In the genomic region with DNA sequence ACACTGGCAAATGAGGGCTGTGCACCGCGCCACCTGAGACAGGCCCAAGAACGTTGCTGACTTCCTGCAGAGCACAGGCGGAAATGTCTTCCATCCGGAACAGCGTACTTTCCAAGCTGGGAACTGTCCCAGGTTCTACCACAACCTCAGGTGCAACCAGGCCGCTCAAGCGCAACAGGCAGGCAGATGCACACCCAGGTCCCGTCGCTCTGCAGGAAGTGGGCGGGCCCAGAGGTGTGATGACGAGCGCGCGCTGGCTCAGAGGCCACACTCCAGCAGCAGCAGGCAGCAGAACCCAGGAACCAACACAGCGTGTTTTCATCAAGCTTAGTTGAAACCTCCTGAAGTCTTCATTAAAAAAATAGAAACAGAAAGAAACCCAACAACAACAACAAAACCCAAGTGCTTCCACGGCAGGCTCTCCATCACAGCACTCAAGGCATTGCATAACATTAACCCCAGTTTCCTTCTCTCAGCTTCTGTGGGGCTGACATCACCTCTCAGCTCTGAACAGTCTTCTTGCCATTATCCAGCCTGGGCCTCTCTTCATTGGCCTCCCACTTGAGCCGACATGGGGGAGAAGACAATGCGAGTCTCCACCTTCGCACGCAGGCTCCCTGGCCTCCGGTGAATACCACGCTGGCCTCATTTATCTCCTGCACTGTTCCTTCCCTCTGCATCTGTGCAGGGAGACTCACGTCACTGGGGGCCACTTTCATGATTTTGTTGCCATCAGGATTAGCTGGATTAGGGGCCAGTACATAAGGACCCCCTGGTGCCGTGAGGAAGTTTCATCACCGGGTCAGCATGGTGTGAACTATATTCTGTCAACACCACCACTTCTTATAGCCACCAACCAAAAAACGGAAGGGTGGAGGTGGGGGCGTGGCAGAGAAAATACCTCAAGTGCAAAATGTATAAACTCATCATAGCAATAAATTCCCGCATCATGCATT, we compare ENCODE assay signal across 9 cellular contexts. TPM values are rescaled to one million over a fixed set of nuclear protein-coding genes. Genes with fewer than 3 reads are reported as not detected.
DNase-seq lines count a peak whose midpoint lies in the region; ATAC-seq, FAIRE-seq and TF ChIP-seq lines count a peak whose summit lies in the region.
"Had no signal": no experiment of that assay in that cellular context is flagged by ENCODE, and none has a peak within 500 bp of the region (broad histone marks: within the 10 kb centered on the region; RNA-seq: fewer than 3 reads in every experiment).

No MANE protein-coding gene starts in this region.

- intact Hi-C loops in Caco-2 (cut with micrococcal nuclease; ENCODE audit: unreplicated experiment): loop anchor here (5.0 kb wide), 1 partner anchor 67 kb away; no protein-coding TSS in a partner anchor
- intact Hi-C loops in activated naive CD4-positive, alpha-beta T cell treated with anti-CD3 and anti-CD28 coated beads for 36 hours (cut with micrococcal nuclease): loop anchor here (1.0 to 5.0 kb wide), 3 partner anchors 13 to 228 kb away; no protein-coding TSS in a partner anchor
- intact Hi-C loops in mucosa of descending colon (cut with DNase I, micrococcal nuclease): no loop called here

- peak; percentile 35; the same call in 1 of the 2 replicates for TF ChIP-seq POLR2A in Raji (IDR thresholded peaks at IDR 0.05; ENCODE audit: insufficient read depth, low read depth, low read length)

- H3K36me3 ChIP-seq in Caco-2 (ENCODE audit: control insufficient read depth, insufficient read depth, low read length) (no peaks in the 10 kb centered on the region), mucosa of descending colon (ENCODE audit: low read depth) (no peaks in the 10 kb centered on the region)

- CTCF ChIA-PET in Caco-2 (lab: Charles Lee): interaction anchor here (1.0 kb wide), 1 partner anchor 723 kb away, joined by 3 read pairs; no protein-coding TSS in a partner anchor
- CTCF ChIA-PET in activated naive CD4-positive, alpha-beta T cell treated with anti-CD3 and anti-CD28 coated beads for 36 hours (lab: Charles Lee): interaction anchor here (1.1 kb wide), 1 partner anchor 20 kb away, joined by 3 read pairs; no protein-coding TSS in a partner anchor

- peak overlapping the region; percentile 46 for H3K4me3 ChIP-seq in Caco-2 (ENCODE audit: low read depth, low read length)
- no peak overlapping the region for H3K4me3 ChIP-seq in mucosa of descending colon

- peak; percentile 73 for ATAC-seq in GM21360 (IDR thresholded peaks at IDR 0.05; ENCODE audit: unreplicated experiment)
- ATAC-seq in mucosa of descending colon: peak; percentile 97
- ATAC-seq in stimulated activated naive CD8-positive, alpha-beta T cell treated with anti-CD3 and anti-CD28 coated beads, Interleukin-15, amount 100 ng/mL, for 72 hours: peak; percentile 97
- ATAC-seq: HCT116 had no signal

- no peaks in the 10 kb centered on the region for H3K9me3 ChIP-seq in Caco-2
- no peaks in the 10 kb centered on the region for H3K9me3 ChIP-seq in mucosa of descending colon

- DNase-seq in Caco-2: peak; percentile 79 to 81
- peak; percentile 52 for DNase-seq in HT-29 (ENCODE audit: low spot score)
- DNase-seq in activated naive CD4-positive, alpha-beta T cell treated with anti-CD3 and anti-CD28 coated beads for 36 hours: peak; percentile 92
- DNase-seq in mucosa of descending colon: peak; percentile 81 to 91 (median 83)
- DNase-seq in stimulated activated naive CD8-positive, alpha-beta T cell treated with anti-CD3 and anti-CD28 coated beads, Interleukin-15, amount 100 ng/mL, for 72 hours: peak; percentile 71 to 83
- no peak for DNase-seq in frontal cortex (ENCODE audit: low spot score in 2 of 2)

- H3K27me3 ChIP-seq in Caco-2 (replicated peaks; ENCODE audit: control insufficient read depth, insufficient read depth, low read length): no peaks in the 10 kb centered on the region

- no peak for FAIRE-seq in frontal cortex (lab: Jason Lieb, UNC)

- H3K4me3 Mint-ChIP-seq in Caco-2 (ENCODE audit: unreplicated experiment): peak overlapping the region; percentile 82
- H3K4me3 Mint-ChIP-seq in activated naive CD4-positive, alpha-beta T cell treated with anti-CD3 and anti-CD28 coated beads for 36 hours: peak overlapping the region; percentile 75
- peak overlapping the region; percentile 83 to 87 for H3K4me3 Mint-ChIP-seq in stimulated activated naive CD8-positive, alpha-beta T cell treated with anti-CD3 and anti-CD28 coated beads, Interleukin-15, amount 100 ng/mL, for 72 hours

- peaks cover 7% of the 10 kb centered on the region for H3K4me1 Mint-ChIP-seq in Caco-2 (ENCODE audit: low read depth, unreplicated experiment)
- peaks cover 49% of the 10 kb centered on the region for H3K4me1 Mint-ChIP-seq in activated naive CD4-positive, alpha-beta T cell treated with anti-CD3 and anti-CD28 coated beads for 36 hours (ENCODE audit: low read depth)
- peaks cover 83% of the 10 kb centered on the region for H3K4me1 Mint-ChIP-seq in stimulated activated naive CD8-positive, alpha-beta T cell treated with anti-CD3 and anti-CD28 coated beads, Interleukin-15, amount 100 ng/mL, for 72 hours

- TF ChIP-seq CTCF in Caco-2 (IDR thresholded peaks at IDR 0.05; ENCODE audit: insufficient read depth in 1 of 2, low read depth in 1 of 2, low read length in 1 of 2, severe bottlenecking in 1 of 2, unreplicated experiment in 1 of 2): no peak
- no peak for TF ChIP-seq CTCF in mucosa of descending colon (IDR thresholded peaks at IDR 0.05)

- POLR2A ChIA-PET in Caco-2 (lab: Charles Lee): interaction anchor here (0.9 kb wide), 1 partner anchor 14 kb away, joined by 4 read pairs; no protein-coding TSS in a partner anchor

- H3K9me3 Mint-ChIP-seq in Caco-2 (ENCODE audit: unreplicated experiment): no peaks in the 10 kb centered on the region
- no peaks in the 10 kb centered on the region for H3K9me3 Mint-ChIP-seq in activated naive CD4-positive, alpha-beta T cell treated with anti-CD3 and anti-CD28 coated beads for 36 hours
- H3K9me3 Mint-ChIP-seq in stimulated activated naive CD8-positive, alpha-beta T cell treated with anti-CD3 and anti-CD28 coated beads, Interleukin-15, amount 100 ng/mL, for 72 hours: no peaks in the 10 kb centered on the region

- H3K27ac Mint-ChIP-seq in Caco-2 (ENCODE audit: unreplicated experiment): peak overlapping the region; percentile 66
- peak overlapping the region; percentile 90 for H3K27ac Mint-ChIP-seq in activated naive CD4-positive, alpha-beta T cell treated with anti-CD3 and anti-CD28 coated beads for 36 hours
- H3K27ac Mint-ChIP-seq in stimulated activated naive CD8-positive, alpha-beta T cell treated with anti-CD3 and anti-CD28 coated beads, Interleukin-15, amount 100 ng/mL, for 72 hours: peak overlapping the region; percentile 98

- H3K36me3 Mint-ChIP-seq in Caco-2 (ENCODE audit: insufficient read depth, unreplicated experiment): peaks cover 8% of the 10 kb centered on the region
- no peaks in the 10 kb centered on the region for H3K36me3 Mint-ChIP-seq in activated naive CD4-positive, alpha-beta T cell treated with anti-CD3 and anti-CD28 coated beads for 36 hours (ENCODE audit: low read depth)

- H3K4me1 ChIP-seq in Caco-2 (peaks cover 3% of the 10 kb centered on the region; the same call in 1 of the 2 replicates), mucosa of descending colon (ENCODE audit: low read depth) (peaks cover 9% of the 10 kb centered on the region)

- TSS peak; percentile 78 for BruUV-seq in Caco-2 (replicated peaks; lab: Mats Ljungman, UMichigan)

- H3K27me3 Mint-ChIP-seq in Caco-2 (ENCODE audit: insufficient read depth, unreplicated experiment): no peaks in the 10 kb centered on the region
- H3K27me3 Mint-ChIP-seq in activated naive CD4-positive, alpha-beta T cell treated with anti-CD3 and anti-CD28 coated beads for 36 hours (ENCODE audit: low read depth): no peaks in the 10 kb centered on the region
- H3K27me3 Mint-ChIP-seq in stimulated activated naive CD8-positive, alpha-beta T cell treated with anti-CD3 and anti-CD28 coated beads, Interleukin-15, amount 100 ng/mL, for 72 hours: no peaks in the 10 kb centered on the region

RNA-seq across cellular contexts. Expression of a gene that starts 22.1 kb away (rescaled TPM):
- total RNA-seq in Caco-2 (2022): 23.3 and 25.9 TPM in 2 replicates
- 5.9 and 6.6 TPM in 2 replicates for total RNA-seq in HT-29 (2014; rRNA removed; shearing (Covaris generic))
- total RNA-seq in activated naive CD4-positive, alpha-beta T cell treated with anti-CD3 and anti-CD28 coated beads for 36 hours: 1 to 10 TPM; 3.4 to 4.0 TPM
- total RNA-seq in mucosa of descending colon: 10 to 100 TPM; 11.9 to 38.1 (median 32.1) TPM
- 8.2 TPM for total RNA-seq in frontal cortex

Comparison
In these comparisons a context has a peak if more than half of its experiments do, and no peak if none do; other contexts are left out.
1. DNase-seq: peak in Caco-2 (2 of 2), HT-29 (single experiment), activated naive CD4-positive, alpha-beta T cell treated with anti-CD3 and anti-CD28 coated beads for 36 hours (single experiment), mucosa of descending colon (3 of 3) and stimulated activated naive CD8-positive, alpha-beta T cell treated with anti-CD3 and anti-CD28 coated beads, Interleukin-15, amount 100 ng/mL, for 72 hours (2 of 2); none in frontal cortex (0 of 2).
2. intact Hi-C loops: an anchor here in Caco-2 (5.0 kb wide) and activated naive CD4-positive, alpha-beta T cell treated with anti-CD3 and anti-CD28 coated beads for 36 hours (1.0 to 5.0 kb wide); none called in mucosa of descending colon.
3. Peak in every context shown above with its lines, with median percentiles within 50 percentile points of each other: H3K27ac Mint-ChIP-seq, H3K4me3 Mint-ChIP-seq and ATAC-seq.